8 cellular contexts compared by ENCODE assay signal in genomic region chr16:30902070-30902972, GRCh38. TPM values are rescaled to one million over a fixed set of nuclear protein-coding genes. Genes with fewer than 3 reads are reported as not detected.
DNase-seq lines count a peak whose midpoint lies in the region; ATAC-seq and TF ChIP-seq lines count a peak whose summit lies in the region.

No MANE protein-coding gene starts in this region.

- TF ChIP-seq CTCF in epithelial cell of esophagus (IDR thresholded peaks at IDR 0.05; ENCODE audit: insufficient read depth, low read depth, low read length, missing control alignments) (no peak), mesothelial cell of epicardium (IDR thresholded peaks at IDR 0.05; ENCODE audit: unreplicated experiment) (no peak), stomach (IDR thresholded peaks at IDR 0.05) (peak in 3 of 7 experiments; percentile 17 to 69 (median 18))

- TF ChIP-seq EP300 in stomach (IDR thresholded peaks at IDR 0.05), result no peak

- no peaks in the 10 kb centered on the region for H3K36me3 ChIP-seq in stomach

- 9 to 25% (median 12%) methylated on average over 31 to 89 of the region's 93 CpGs for WGBS in stomach, 5 donors

- peaks cover 13% of the 10 kb centered on the region for H3K4me1 Mint-ChIP-seq in mesothelial cell of epicardium

- H3K27me3 Mint-ChIP-seq in mesothelial cell of epicardium (ENCODE audit: low read depth), result no peaks in the 10 kb centered on the region

- peaks cover 17 to 52% (median 46%) of the 10 kb centered on the region in 4 donors for H3K4me1 ChIP-seq in stomach

- H3K9me3 Mint-ChIP-seq in mesothelial cell of epicardium, result no peaks in the 10 kb centered on the region

- peak overlapping the region; percentile 99 for H3K27ac Mint-ChIP-seq in mesothelial cell of epicardium

- no peak for TF ChIP-seq POLR2A in stomach (IDR thresholded peaks at IDR 0.05)

- peak; percentile 47 for ATAC-seq in GM21786 (IDR thresholded peaks at IDR 0.05; ENCODE audit: unreplicated experiment)

- DNase-seq in GDM1 (lab: John Stamatoyannopoulos, UW), result peak; percentile 67
- DNase-seq in NCI-H2029 (lab: John Stamatoyannopoulos, UW), result peak; percentile 36
- DNase-seq in activated CD8-positive, alpha-beta memory T cell treated with anti-CD3 and anti-CD28 coated beads, Interleukin-2, amount 50 U/mL, for 48 hours, result peak; percentile 80
- peak; percentile 59 for DNase-seq in epithelial cell of esophagus (ENCODE audit: low read depth)
- peak; percentile 53 to 75 for DNase-seq in mesothelial cell of epicardium (ENCODE audit: low spot score in 2 of 2, unreplicated experiment in 2 of 2)
- peak; percentile 77 for DNase-seq in stomach
- DNase-seq in SW480 (ENCODE audit: low spot score), result no peak

- H3K9me3 ChIP-seq in stomach, result no peaks in the 10 kb centered on the region

- peak overlapping the region; percentile 88 to 93 (median 89) for H3K27ac ChIP-seq in stomach

- H3K4me3 ChIP-seq in epithelial cell of esophagus (ENCODE audit: low read length) (peak overlapping the region; percentile 31), stomach (peak overlapping the region; percentile 46 to 64 (median 55))

- peak overlapping the region; percentile 90 for H3K4me3 Mint-ChIP-seq in mesothelial cell of epicardium

- intact Hi-C loops in stomach (cut with DNase I; ENCODE audit: low total_unique reads), result no loop called here

- H3K36me3 Mint-ChIP-seq in mesothelial cell of epicardium, result no peaks in the 10 kb centered on the region

- no peaks in the 10 kb centered on the region for H3K27me3 ChIP-seq in stomach

RNA-seq across cellular contexts. Expression of gene CTF1, which starts 5.9 kb away (rescaled TPM):
- 9.1 to 11.5 TPM (median 10.3 TPM) in 3 replicates for total RNA-seq in mesothelial cell of epicardium
- 1 to 10 TPM in 1 of 5 donors, under 1 TPM in 2, not detected in 2; 0.29 to 2.3 (median 0.55) TPM for total RNA-seq in stomach
- polyA plus RNA-seq in stomach, result 1 to 10 TPM; 2.1 to 4.5 (median 2.9) TPM

RNA-seq across cellular contexts. Expression of gene BCL7C, which starts 8.4 kb away (rescaled TPM):
- 43.6 to 44.8 TPM (median 43.9 TPM) in 3 replicates for total RNA-seq in mesothelial cell of epicardium
- total RNA-seq in stomach, result 10 to 100 TPM; 12.2 to 44.6 (median 21.6) TPM
- polyA plus RNA-seq in stomach, result 10 to 100 TPM; 39.5 to 58.2 (median 48.4) TPM

RNA-seq across cellular contexts. Expression of gene FBXL19, which starts 21.1 kb away (rescaled TPM):
- total RNA-seq in mesothelial cell of epicardium (53.5 to 56.4 TPM (median 54.9 TPM) in 3 replicates), stomach (100 to 1,000 TPM in 1 of 5 donors, 10 to 100 TPM in 1, 1 to 10 TPM in 3; 6.7 to 252 (median 9.7) TPM)
- polyA plus RNA-seq in stomach, result 10 to 100 TPM in 1 of 3 donors, 1 to 10 TPM in 2; 5.8 to 12.7 (median 8.2) TPM

RNA-seq across cellular contexts. Expression of gene ORAI3, which starts 46.5 kb away (rescaled TPM):
- total RNA-seq in mesothelial cell of epicardium, result 25.8 to 28.2 TPM (median 26.2 TPM) in 3 replicates
- total RNA-seq in stomach, result 10 to 100 TPM in 2 of 5 donors, 1 to 10 TPM in 2, not detected in 1; 6.7 to 14.0 (median 11.2) TPM
- 10 to 100 TPM in 2 of 3 donors, 1 to 10 TPM in 1; 7.8 to 26.0 (median 10.5) TPM for polyA plus RNA-seq in stomach

RNA-seq across cellular contexts. Expression of gene SETD1A, which starts 55.2 kb away (rescaled TPM):
- total RNA-seq in mesothelial cell of epicardium, result 30.8 to 39.1 TPM (median 36.4 TPM) in 3 replicates
- total RNA-seq in stomach, result 10 to 100 TPM in 3 of 5 donors, 1 to 10 TPM in 2; 4.4 to 22.2 (median 19.2) TPM
- polyA plus RNA-seq in stomach, result 1 to 10 TPM; 5.2 to 7.5 (median 5.9) TPM
